Comparison of ENCODE assay signal across 15 cellular contexts in the genomic region with DNA sequence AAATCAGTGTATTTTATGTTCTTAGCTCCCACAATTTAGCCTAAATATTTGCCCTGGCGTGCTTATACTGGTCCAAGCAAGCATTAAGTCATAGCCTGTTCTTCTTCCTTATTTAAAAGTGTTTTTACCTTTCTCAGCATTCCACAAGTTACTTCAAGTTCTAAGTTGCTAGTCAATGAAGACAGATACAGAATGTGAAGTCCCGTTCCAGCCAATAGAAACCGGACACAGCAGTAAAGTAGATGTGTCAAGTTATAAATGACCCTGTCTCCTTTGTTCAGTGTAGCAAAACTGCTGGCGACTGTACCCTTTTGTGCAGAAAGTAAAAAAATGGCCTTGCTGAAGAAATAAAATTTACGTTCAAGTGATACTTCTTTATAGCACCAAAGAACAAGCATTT. TPM values are rescaled to one million over a fixed set of nuclear protein-coding genes. Genes with fewer than 3 reads are reported as not detected.
DNase-seq lines count a peak whose midpoint lies in the region; ATAC-seq and TF ChIP-seq lines count a peak whose summit lies in the region.
"Had no signal": no experiment of that assay in that cellular context is flagged by ENCODE, and none has a peak within 500 bp of the region (broad histone marks: within the 10 kb centered on the region; RNA-seq: fewer than 3 reads in every experiment).

No MANE protein-coding gene starts in this region.

- intact Hi-C loops in heart right ventricle (cut with DNase I) (loop anchor here in 3 of 10 donors (10.0 kb wide), 1 partner anchor 301 kb away; no protein-coding TSS in a partner anchor), mucosa of descending colon (cut with DNase I, micrococcal nuclease) (loop anchor here (10.0 kb wide), 1 partner anchor 301 kb away; no protein-coding TSS in a partner anchor)

- H3K36me3 ChIP-seq in right atrium auricular region (peaks cover 14% of the 10 kb centered on the region), heart right ventricle (peaks cover 0 to 53% (median 10%) of the 10 kb centered on the region in 9 donors), mucosa of descending colon (ENCODE audit: low read depth) (no peaks in the 10 kb centered on the region)

- in situ Hi-C loops in astrocyte of the spinal cord (cut with HindIII; ENCODE audit: low sequenced_read_pairs), result no loop called here

- no peak overlapping the region for H3K4me3 ChIP-seq in right atrium auricular region
- no peak overlapping the region for H3K4me3 ChIP-seq in heart right ventricle
- H3K4me3 ChIP-seq in astrocyte of the spinal cord (ENCODE audit: low read depth, low read length), result peak overlapping the region; percentile 17
- H3K4me3 ChIP-seq in mucosa of descending colon, result no peak overlapping the region
- H3K4me3 ChIP-seq: heart left ventricle had no signal

- peak overlapping the region; percentile 20 for H3K27ac Mint-ChIP-seq in memory B cell
- H3K27ac Mint-ChIP-seq in type B pancreatic cell, result peak overlapping the region; percentile 51

- peaks cover 27% of the 10 kb centered on the region for H3K4me1 Mint-ChIP-seq in memory B cell
- H3K4me1 Mint-ChIP-seq in type B pancreatic cell (ENCODE audit: unreplicated experiment), result peaks cover 37% of the 10 kb centered on the region

- H3K27ac ChIP-seq in right atrium auricular region (peak overlapping the region; percentile 92 to 96), heart right ventricle (peak overlapping the region in 3 of 10 donors; percentile 12 to 98 (median 16))

- no peaks in the 10 kb centered on the region for H3K27me3 Mint-ChIP-seq in memory B cell
- H3K27me3 Mint-ChIP-seq in type B pancreatic cell, result no peaks in the 10 kb centered on the region

- no peaks in the 10 kb centered on the region for H3K9me3 ChIP-seq in right atrium auricular region
- H3K9me3 ChIP-seq in heart right ventricle, result no peaks in the 10 kb centered on the region
- H3K9me3 ChIP-seq in mucosa of descending colon, result no peaks in the 10 kb centered on the region
- H3K9me3 ChIP-seq: heart left ventricle had no signal

- 67 to 75% methylated on average over 5 of the region's 5 CpGs for WGBS in heart right ventricle, 2 donors

- H3K9me3 Mint-ChIP-seq in memory B cell, result no peaks in the 10 kb centered on the region
- no peaks in the 10 kb centered on the region for H3K9me3 Mint-ChIP-seq in type B pancreatic cell

- DNase-seq in right atrium auricular region (ENCODE audit: low spot score) (no peak), heart right ventricle (no peak), astrocyte of the spinal cord (ENCODE audit: low read depth, low spot score) (no peak), memory B cell (ENCODE audit: low spot score in 2 of 2) (no peak), type B pancreatic cell (ENCODE audit: extremely low spot score, unreplicated experiment) (no peak), mucosa of descending colon (no peak)
- DNase-seq: activated CD4-positive, alpha-beta T cell treated with anti-CD3 and anti-CD28 coated beads, Interleukin-2, amount 50 U/mL, for 1 hour; cerebellar nuclear complex; heart left ventricle; NCI-H774; stimulated activated CD4-positive, alpha-beta T cell treated with anti-CD3 and anti-CD28 coated beads, Interleukin-1b, Interleukin-23, amount 100 ng/mL, for 48 hours; trophoblast cell had no signal

- H3K27me3 ChIP-seq in right atrium auricular region, result no peaks in the 10 kb centered on the region
- H3K27me3 ChIP-seq in heart right ventricle, result no peaks in the 10 kb centered on the region
- H3K27me3 ChIP-seq: heart left ventricle had no signal

- H3K36me3 Mint-ChIP-seq in memory B cell (peaks cover 4% of the 10 kb centered on the region), type B pancreatic cell (peaks cover 13% of the 10 kb centered on the region)

- H3K4me3 Mint-ChIP-seq in memory B cell (no peak overlapping the region), type B pancreatic cell (peak overlapping the region; percentile 99)

- ATAC-seq in heart right ventricle (no peak), memory B cell (ENCODE audit: low read depth) (no peak), mucosa of descending colon (no peak), GM18907 (IDR thresholded peaks at IDR 0.05; ENCODE audit: unreplicated experiment) (no peak), HG02885 (IDR thresholded peaks at IDR 0.05; ENCODE audit: poor library complexity, unreplicated experiment) (no peak)
- ATAC-seq: heart left ventricle had no signal

- H3K4me1 ChIP-seq in right atrium auricular region, result peaks cover 0 to 33% of the 10 kb centered on the region in 2 donors
- peaks cover 0 to 47% (median 29%) of the 10 kb centered on the region in 9 donors for H3K4me1 ChIP-seq in heart right ventricle
- peaks cover 10% of the 10 kb centered on the region for H3K4me1 ChIP-seq in mucosa of descending colon (ENCODE audit: low read depth)

- TF ChIP-seq CTCF in right atrium auricular region (IDR thresholded peaks at IDR 0.05), result no peak
- no peak for TF ChIP-seq CTCF in heart right ventricle (IDR thresholded peaks at IDR 0.05)
- no peak for TF ChIP-seq CTCF in astrocyte of the spinal cord (IDR thresholded peaks at IDR 0.05; ENCODE audit: low read depth, low read length)
- no peak for TF ChIP-seq CTCF in type B pancreatic cell (conservative IDR thresholded peaks at IDR 0.05)
- TF ChIP-seq CTCF in mucosa of descending colon (IDR thresholded peaks at IDR 0.05), result no peak

RNA-seq across cellular contexts. Expression of gene SNAPC1, which starts 3.9 kb away (rescaled TPM):
- total RNA-seq in right atrium auricular region (1 to 10 TPM; 6.2 to 9.5 TPM), heart right ventricle (10 to 100 TPM in 2 of 10 donors, 1 to 10 TPM in 8; 5.6 to 11.9 (median 7.4) TPM), type B pancreatic cell (ENCODE audit: low replicate concordance) (3.2 and 5.6 TPM in 2 replicates), mucosa of descending colon (1 to 10 TPM; 2.0 to 4.8 (median 2.5) TPM)
- 1 to 10 TPM; 4.2 to 6.2 TPM for polyA plus RNA-seq in heart right ventricle

RNA-seq across cellular contexts. Expression of gene SYT16, which starts 46.4 kb away (rescaled TPM):
- total RNA-seq in right atrium auricular region, result under 1 TPM; 0.04 to 0.83 TPM
- under 1 TPM in 5 of 10 donors, not detected in 5; 0.02 to 0.19 (median 0.13) TPM for total RNA-seq in heart right ventricle
- under 1 TPM in 1 of 2 donors, not detected in 1; 0.01 TPM for polyA plus RNA-seq in heart right ventricle
- 0.90 and 2.1 TPM in 2 replicates for total RNA-seq in type B pancreatic cell (ENCODE audit: low replicate concordance)
- under 1 TPM in 1 of 3 donors, not detected in 2; 0.09 TPM for total RNA-seq in mucosa of descending colon
- total RNA-seq: myocyte had no signal
- polyA plus RNA-seq: heart left ventricle had no signal
